Comparison of ENCODE assay signal across 20 cellular contexts in genomic region chr7:125363873-125364272, GRCh38.
DNase-seq lines count a peak whose midpoint lies in the region; ATAC-seq and TF ChIP-seq lines count a peak whose summit lies in the region.
"Had no signal": no experiment of that assay in that cellular context is flagged by ENCODE, and none has a peak within 500 bp of the region (broad histone marks: within the 10 kb centered on the region; RNA-seq: fewer than 3 reads in every experiment).

No MANE protein-coding gene starts in this region.

- peak overlapping the region in 2 of 3 experiments; percentile 2 to 7 for H3K27ac Mint-ChIP-seq in nephron
- H3K27ac Mint-ChIP-seq: CD14-positive monocyte, H9 had no signal

- TF ChIP-seq CTCF in epithelial cell of esophagus (IDR thresholded peaks at IDR 0.05; ENCODE audit: insufficient read depth, low read depth, low read length, missing control alignments), result no peak
- no peak for TF ChIP-seq CTCF in nephron (IDR thresholded peaks at IDR 0.05; ENCODE audit: unreplicated experiment in 3 of 3)

- no peaks in the 10 kb centered on the region for H3K36me3 Mint-ChIP-seq in nephron (ENCODE audit: low read depth)
- H3K36me3 Mint-ChIP-seq: CD14-positive monocyte had no signal

- DNase-seq in A172 (ENCODE audit: low spot score) (peak; percentile 3), astrocyte of the hippocampus (ENCODE audit: low read depth, low spot score) (peak; percentile 1), epithelial cell of esophagus (ENCODE audit: low read depth) (peak; percentile 2), T-helper 9 cell (no peak), NCI-H2081 treated with DMSO at 0.1 percent for 48 hours (lab: John Stamatoyannopoulos, UW) (no peak), HUDEP-2 (lab: John Stamatoyannopoulos, UW; ENCODE audit: unreplicated experiment in 76 of 76) (no peak)
- DNase-seq: DMS79, H9, KBM-7, NCI-H1105 treated with DMSO at 0.1 percent for 48 hours, NCI-H187, NCI-H226, NCI-H524, NCI-H82, OCI-M1, Right ventricle myocardium superior had no signal

- no peaks in the 10 kb centered on the region for H3K9me3 Mint-ChIP-seq in nephron
- H3K9me3 Mint-ChIP-seq: H9 had no signal

- no peaks in the 10 kb centered on the region for H3K27me3 Mint-ChIP-seq in nephron (ENCODE audit: low read depth)

- no peak overlapping the region for H3K4me3 Mint-ChIP-seq in nephron
- H3K4me3 Mint-ChIP-seq: CD14-positive monocyte, H9 had no signal

- no peak for ATAC-seq in GM21786 (IDR thresholded peaks at IDR 0.05; ENCODE audit: unreplicated experiment)
- ATAC-seq: HepG2 had no signal

- H3K4me1 Mint-ChIP-seq in nephron, result peaks cover 7% of the 10 kb centered on the region
- H3K4me1 Mint-ChIP-seq: CD14-positive monocyte, H9 had no signal

- H3K4me3 ChIP-seq in epithelial cell of esophagus (ENCODE audit: low read length), result no peak overlapping the region

Comparison
In these comparisons a context has a peak if more than half of its experiments do, and no peak if none do; other contexts are left out.
1. DNase-seq: peak in A172 (single experiment), astrocyte of the hippocampus (single experiment) and epithelial cell of esophagus (single experiment); none in T-helper 9 cell (single experiment), NCI-H2081 treated with DMSO at 0.1 percent for 48 hours (single experiment) and HUDEP-2 (0 of 76).